ENCODE assay signal across 18 cellular contexts in the genomic region with DNA sequence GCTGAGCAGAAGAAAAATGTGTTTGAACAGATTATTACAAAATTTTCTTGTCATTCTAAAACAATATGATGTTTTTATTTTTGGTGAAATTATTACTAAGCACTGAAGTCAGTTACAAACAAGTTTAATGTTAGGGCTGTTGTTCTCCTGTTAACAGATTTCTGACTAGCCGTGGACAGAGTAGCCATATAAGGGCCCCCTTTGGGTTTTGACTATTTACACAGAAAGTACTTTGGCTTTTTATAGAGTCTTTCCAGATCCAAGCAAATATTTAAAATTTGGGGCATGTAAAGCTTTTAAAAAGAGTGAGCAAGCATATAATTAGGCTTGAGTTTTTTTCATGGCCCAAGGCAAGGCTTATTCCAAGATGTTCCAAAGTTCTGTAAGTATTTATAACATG.
"Had no signal": no experiment of that assay in that cellular context is flagged by ENCODE, and none has a peak within 500 bp of the region (broad histone marks: within the 10 kb centered on the region; RNA-seq: fewer than 3 reads in every experiment).

No MANE protein-coding gene starts in this region.

- H3K27ac Mint-ChIP-seq: effector memory CD8-positive, alpha-beta T cell; immature natural killer cell; memory B cell; nephron; progenitor cell of endocrine pancreas; type B pancreatic cell had no signal

- H3K4me3 Mint-ChIP-seq: effector memory CD8-positive, alpha-beta T cell; immature natural killer cell; memory B cell; nephron; type B pancreatic cell had no signal

- H3K9me3 ChIP-seq: esophagus muscularis mucosa, gastrocnemius medialis, left ventricle myocardium inferior, lower lobe of right lung, pancreas had no signal

- H3K36me3 Mint-ChIP-seq: immature natural killer cell, memory B cell, type B pancreatic cell had no signal

- DNase-seq: effector memory CD8-positive, alpha-beta T cell; gastrocnemius medialis; immature natural killer cell; left ventricle myocardium inferior; lower lobe of right lung; midbrain; occipital lobe; pancreas; right cardiac atrium; small intestine; stimulated activated CD4-positive, alpha-beta T cell treated with anti-CD3 and anti-CD28 coated beads, Interleukin-2, amount 100 ng/mL, for 48 hours; stimulated activated naive CD4-positive, alpha-beta T cell treated with Interleukin-2 at 50 U/mL for 16 hours had no signal

- H3K4me1 Mint-ChIP-seq: immature natural killer cell had no signal

- H3K27ac ChIP-seq: epithelial cell of prostate, esophagus muscularis mucosa, gastrocnemius medialis, left ventricle myocardium inferior, lower lobe of right lung, pancreas had no signal

- H3K27me3 Mint-ChIP-seq: effector memory CD8-positive, alpha-beta T cell; memory B cell; progenitor cell of endocrine pancreas; type B pancreatic cell had no signal

- H3K4me1 ChIP-seq: esophagus muscularis mucosa, gastrocnemius medialis, left ventricle myocardium inferior, lower lobe of right lung, pancreas had no signal

- H3K4me3 ChIP-seq: esophagus muscularis mucosa, gastrocnemius medialis, left ventricle myocardium inferior, lower lobe of right lung, pancreas had no signal

- H3K27me3 ChIP-seq: esophagus muscularis mucosa, gastrocnemius medialis, pancreas had no signal

- H3K9me3 Mint-ChIP-seq: memory B cell, nephron, type B pancreatic cell had no signal

- H3K36me3 ChIP-seq: esophagus muscularis mucosa, gastrocnemius medialis, left ventricle myocardium inferior, lower lobe of right lung, pancreas had no signal
